10 cellular contexts compared by ENCODE assay signal in the genomic region with DNA sequence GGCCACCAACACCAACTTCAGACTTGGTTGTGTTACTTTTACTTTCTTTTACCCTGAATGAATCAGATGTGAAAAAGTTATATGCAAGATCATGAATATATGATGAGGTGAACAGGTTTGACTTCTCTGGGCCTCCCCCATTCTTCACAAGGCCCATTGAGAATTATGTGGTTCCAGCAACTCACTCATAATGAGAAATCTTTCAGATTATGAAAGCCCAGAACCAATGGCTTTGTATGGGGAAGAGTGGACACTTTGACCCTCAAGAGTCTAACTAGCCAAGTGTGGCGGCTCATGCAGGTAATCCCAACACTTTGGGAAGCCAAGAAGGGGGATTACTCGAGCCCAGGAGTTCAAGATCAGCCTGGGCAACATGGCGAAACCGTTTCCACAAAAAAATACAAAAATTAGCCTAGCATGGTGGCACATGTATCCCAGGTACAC. TPM values are rescaled to one million over a fixed set of nuclear protein-coding genes. Genes with fewer than 3 reads are reported as not detected.
A peak's percentile ranks its signal among the peaks of the same experiment; 100 is the strongest.
DNase-seq lines count a peak whose midpoint lies in the region; ATAC-seq and TF ChIP-seq lines count a peak whose summit lies in the region.
"Had no signal": no experiment of that assay in that cellular context is flagged by ENCODE, and none has a peak within 500 bp of the region (broad histone marks: within the 10 kb centered on the region; RNA-seq: fewer than 3 reads in every experiment).

No MANE protein-coding gene starts in this region.

- H3K27me3 Mint-ChIP-seq in activated T-cell treated with anti-CD3 and anti-CD28 coated beads, Interleukin-2, amount 50 U/mL, for 4 hours (ENCODE audit: low read depth) = no peaks in the 10 kb centered on the region
- H3K27me3 Mint-ChIP-seq in stimulated activated memory B cell treated with anti-CD40 and anti-IgM and Interleukin-4, amounts not matched to agents 10 μg/mL and 1 μg/mL and 100 μg/mL, for 72 hours = no peaks in the 10 kb centered on the region
- H3K27me3 Mint-ChIP-seq: IgD-negative memory B cell had no signal

- no peak for DNase-seq in activated T-cell treated with anti-CD3 and anti-CD28 coated beads, Interleukin-2, amount 50 U/mL, for 4 hours
- no peak for DNase-seq in activated T-cell treated with anti-CD3 and anti-CD28 coated beads, Interleukin-2, amount 50 U/mL, for 1 hour
- no peak for DNase-seq in NCI-H510A (lab: John Stamatoyannopoulos, UW)
- DNase-seq in NCI-H1436 treated with DMSO at 0.1 percent for 48 hours (lab: John Stamatoyannopoulos, UW) = no peak
- DNase-seq: NCI-H82 had no signal

- peaks cover 32% of the 10 kb centered on the region for H3K36me3 Mint-ChIP-seq in activated T-cell treated with anti-CD3 and anti-CD28 coated beads, Interleukin-2, amount 50 U/mL, for 4 hours (ENCODE audit: insufficient read depth)
- peaks cover 17% of the 10 kb centered on the region for H3K36me3 Mint-ChIP-seq in stimulated activated memory B cell treated with anti-CD40 and anti-IgM and Interleukin-4, amounts not matched to agents 10 μg/mL and 1 μg/mL and 100 μg/mL, for 72 hours

- peak; percentile 85 to 89 for ATAC-seq in activated T-cell treated with anti-CD3 and anti-CD28 coated beads, Interleukin-2, amount 50 U/mL, for 4 hours
- ATAC-seq in GM21576 (IDR thresholded peaks at IDR 0.05; ENCODE audit: unreplicated experiment) (peak; percentile 59), HG03342 (IDR thresholded peaks at IDR 0.05; ENCODE audit: unreplicated experiment) (peak; percentile 58), SK-N-SH treated with all-trans-retinoic acid at 6 μM for 48 hours (no peak)
- ATAC-seq in stimulated activated memory B cell treated with anti-CD40 and anti-IgM and Interleukin-4, amounts not matched to agents 10 μg/mL and 1 μg/mL and 100 μg/mL, for 72 hours = peak; percentile 79

- H3K4me1 Mint-ChIP-seq in activated T-cell treated with anti-CD3 and anti-CD28 coated beads, Interleukin-2, amount 50 U/mL, for 4 hours (ENCODE audit: low read depth) = peaks cover 38% of the 10 kb centered on the region
- peaks cover 41% of the 10 kb centered on the region for H3K4me1 Mint-ChIP-seq in stimulated activated memory B cell treated with anti-CD40 and anti-IgM and Interleukin-4, amounts not matched to agents 10 μg/mL and 1 μg/mL and 100 μg/mL, for 72 hours

- no peaks in the 10 kb centered on the region for H3K9me3 Mint-ChIP-seq in activated T-cell treated with anti-CD3 and anti-CD28 coated beads, Interleukin-2, amount 50 U/mL, for 4 hours
- no peaks in the 10 kb centered on the region for H3K9me3 Mint-ChIP-seq in stimulated activated memory B cell treated with anti-CD40 and anti-IgM and Interleukin-4, amounts not matched to agents 10 μg/mL and 1 μg/mL and 100 μg/mL, for 72 hours
- H3K9me3 Mint-ChIP-seq: IgD-negative memory B cell had no signal

- H3K4me3 Mint-ChIP-seq in activated T-cell treated with anti-CD3 and anti-CD28 coated beads, Interleukin-2, amount 50 U/mL, for 4 hours = no peak overlapping the region
- no peak overlapping the region for H3K4me3 Mint-ChIP-seq in stimulated activated memory B cell treated with anti-CD40 and anti-IgM and Interleukin-4, amounts not matched to agents 10 μg/mL and 1 μg/mL and 100 μg/mL, for 72 hours

- H3K27ac Mint-ChIP-seq in stimulated activated memory B cell treated with anti-CD40 and anti-IgM and Interleukin-4, amounts not matched to agents 10 μg/mL and 1 μg/mL and 100 μg/mL, for 72 hours = peak overlapping the region; percentile 84

TF ChIP-seq in SK-N-SH treated with all-trans-retinoic acid at 6 μM for 48 hours, 23 proteins besides CTCF, POLR2A, EP300 and RAD21:
- TF ChIP-seq, protein P1, sequence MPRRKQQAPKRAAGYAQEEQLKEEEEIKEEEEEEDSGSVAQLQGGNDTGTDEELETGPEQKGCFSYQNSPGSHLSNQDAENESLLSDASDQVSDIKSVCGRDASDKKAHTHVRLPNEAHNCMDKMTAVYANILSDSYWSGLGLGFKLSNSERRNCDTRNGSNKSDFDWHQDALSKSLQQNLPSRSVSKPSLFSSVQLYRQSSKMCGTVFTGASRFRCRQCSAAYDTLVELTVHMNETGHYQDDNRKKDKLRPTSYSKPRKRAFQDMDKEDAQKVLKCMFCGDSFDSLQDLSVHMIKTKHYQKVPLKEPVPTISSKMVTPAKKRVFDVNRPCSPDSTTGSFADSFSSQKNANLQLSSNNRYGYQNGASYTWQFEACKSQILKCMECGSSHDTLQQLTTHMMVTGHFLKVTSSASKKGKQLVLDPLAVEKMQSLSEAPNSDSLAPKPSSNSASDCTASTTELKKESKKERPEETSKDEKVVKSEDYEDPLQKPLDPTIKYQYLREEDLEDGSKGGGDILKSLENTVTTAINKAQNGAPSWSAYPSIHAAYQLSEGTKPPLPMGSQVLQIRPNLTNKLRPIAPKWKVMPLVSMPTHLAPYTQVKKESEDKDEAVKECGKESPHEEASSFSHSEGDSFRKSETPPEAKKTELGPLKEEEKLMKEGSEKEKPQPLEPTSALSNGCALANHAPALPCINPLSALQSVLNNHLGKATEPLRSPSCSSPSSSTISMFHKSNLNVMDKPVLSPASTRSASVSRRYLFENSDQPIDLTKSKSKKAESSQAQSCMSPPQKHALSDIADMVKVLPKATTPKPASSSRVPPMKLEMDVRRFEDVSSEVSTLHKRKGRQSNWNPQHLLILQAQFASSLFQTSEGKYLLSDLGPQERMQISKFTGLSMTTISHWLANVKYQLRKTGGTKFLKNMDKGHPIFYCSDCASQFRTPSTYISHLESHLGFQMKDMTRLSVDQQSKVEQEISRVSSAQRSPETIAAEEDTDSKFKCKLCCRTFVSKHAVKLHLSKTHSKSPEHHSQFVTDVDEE (CRISPR knock-in tag; IDR thresholded peaks at IDR 0.05) = no peak
- TF ChIP-seq BACH2 (CRISPR knock-in tag; IDR thresholded peaks at IDR 0.05; ENCODE audit: borderline replicate concordance) = no peak
- TF ChIP-seq ZFP30 (CRISPR knock-in tag; IDR thresholded peaks at IDR 0.05) = no peak
- TF ChIP-seq ZNF8 (CRISPR knock-in tag; IDR thresholded peaks at IDR 0.05) = no peak
- no peak for TF ChIP-seq ARNTL (CRISPR knock-in tag; IDR thresholded peaks at IDR 0.05; ENCODE audit: borderline replicate concordance, low read depth)
- TF ChIP-seq ESRRG (CRISPR knock-in tag; IDR thresholded peaks at IDR 0.05) = no peak
- TF ChIP-seq ZNF565 (CRISPR knock-in tag; conservative IDR thresholded peaks at IDR 0.05; ENCODE audit: low read depth) = no peak
- TF ChIP-seq TCF4 (CRISPR knock-in tag; IDR thresholded peaks at IDR 0.05; ENCODE audit: borderline replicate concordance) = no peak
- TF ChIP-seq ZFP3 (CRISPR knock-in tag; IDR thresholded peaks at IDR 0.05) = no peak
- no peak for TF ChIP-seq OSR1 (CRISPR knock-in tag; IDR thresholded peaks at IDR 0.05)
- TF ChIP-seq SNAI2 (CRISPR knock-in tag; IDR thresholded peaks at IDR 0.05) = no peak
- TF ChIP-seq, protein P2, sequence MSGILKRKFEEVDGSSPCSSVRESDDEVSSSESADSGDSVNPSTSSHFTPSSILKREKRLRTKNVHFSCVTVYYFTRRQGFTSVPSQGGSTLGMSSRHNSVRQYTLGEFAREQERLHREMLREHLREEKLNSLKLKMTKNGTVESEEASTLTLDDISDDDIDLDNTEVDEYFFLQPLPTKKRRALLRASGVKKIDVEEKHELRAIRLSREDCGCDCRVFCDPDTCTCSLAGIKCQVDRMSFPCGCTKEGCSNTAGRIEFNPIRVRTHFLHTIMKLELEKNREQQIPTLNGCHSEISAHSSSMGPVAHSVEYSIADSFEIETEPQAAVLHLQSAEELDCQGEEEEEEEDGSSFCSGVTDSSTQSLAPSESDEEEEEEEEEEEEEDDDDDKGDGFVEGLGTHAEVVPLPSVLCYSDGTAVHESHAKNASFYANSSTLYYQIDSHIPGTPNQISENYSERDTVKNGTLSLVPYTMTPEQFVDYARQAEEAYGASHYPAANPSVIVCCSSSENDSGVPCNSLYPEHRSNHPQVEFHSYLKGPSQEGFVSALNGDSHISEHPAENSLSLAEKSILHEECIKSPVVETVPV (CRISPR knock-in tag; IDR thresholded peaks at IDR 0.05) = no peak
- no peak for TF ChIP-seq GLIS3 (CRISPR knock-in tag; IDR thresholded peaks at IDR 0.05)
- TF ChIP-seq ZC3H10 (CRISPR knock-in tag; IDR thresholded peaks at IDR 0.05) = no peak
- no peak for TF ChIP-seq RARB (CRISPR knock-in tag; IDR thresholded peaks at IDR 0.05)
- TF ChIP-seq CSDC2 (CRISPR knock-in tag; IDR thresholded peaks at IDR 0.05) = no peak
- TF ChIP-seq, protein P3, sequence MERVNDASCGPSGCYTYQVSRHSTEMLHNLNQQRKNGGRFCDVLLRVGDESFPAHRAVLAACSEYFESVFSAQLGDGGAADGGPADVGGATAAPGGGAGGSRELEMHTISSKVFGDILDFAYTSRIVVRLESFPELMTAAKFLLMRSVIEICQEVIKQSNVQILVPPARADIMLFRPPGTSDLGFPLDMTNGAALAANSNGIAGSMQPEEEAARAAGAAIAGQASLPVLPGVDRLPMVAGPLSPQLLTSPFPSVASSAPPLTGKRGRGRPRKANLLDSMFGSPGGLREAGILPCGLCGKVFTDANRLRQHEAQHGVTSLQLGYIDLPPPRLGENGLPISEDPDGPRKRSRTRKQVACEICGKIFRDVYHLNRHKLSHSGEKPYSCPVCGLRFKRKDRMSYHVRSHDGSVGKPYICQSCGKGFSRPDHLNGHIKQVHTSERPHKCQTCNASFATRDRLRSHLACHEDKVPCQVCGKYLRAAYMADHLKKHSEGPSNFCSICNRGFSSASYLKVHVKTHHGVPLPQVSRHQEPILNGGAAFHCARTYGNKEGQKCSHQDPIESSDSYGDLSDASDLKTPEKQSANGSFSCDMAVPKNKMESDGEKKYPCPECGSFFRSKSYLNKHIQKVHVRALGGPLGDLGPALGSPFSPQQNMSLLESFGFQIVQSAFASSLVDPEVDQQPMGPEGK (CRISPR knock-in tag; IDR thresholded peaks at IDR 0.05; ENCODE audit: borderline replicate concordance) = no peak
- no peak for TF ChIP-seq TOX (CRISPR knock-in tag; IDR thresholded peaks at IDR 0.05; ENCODE audit: borderline replicate concordance)
- no peak for TF ChIP-seq ZNF70 (CRISPR knock-in tag; IDR thresholded peaks at IDR 0.05)
- no peak for TF ChIP-seq ISL1 (CRISPR knock-in tag; IDR thresholded peaks at IDR 0.05)

RNA-seq across cellular contexts. Expression of a gene that starts 16.1 kb away (rescaled TPM):
- 10 to 100 TPM; 20.3 to 22.9 (median 20.6) TPM for total RNA-seq in activated T-cell treated with anti-CD3 and anti-CD28 coated beads, Interleukin-2, amount 50 U/mL, for 4 hours

RNA-seq across cellular contexts. Expression of a gene that starts 43.5 kb away (rescaled TPM):
- 10 to 100 TPM; 11.2 to 32.2 (median 15.2) TPM for total RNA-seq in activated T-cell treated with anti-CD3 and anti-CD28 coated beads, Interleukin-2, amount 50 U/mL, for 4 hours
